ENCODE assay signal across 10 cellular contexts in the genomic region with DNA sequence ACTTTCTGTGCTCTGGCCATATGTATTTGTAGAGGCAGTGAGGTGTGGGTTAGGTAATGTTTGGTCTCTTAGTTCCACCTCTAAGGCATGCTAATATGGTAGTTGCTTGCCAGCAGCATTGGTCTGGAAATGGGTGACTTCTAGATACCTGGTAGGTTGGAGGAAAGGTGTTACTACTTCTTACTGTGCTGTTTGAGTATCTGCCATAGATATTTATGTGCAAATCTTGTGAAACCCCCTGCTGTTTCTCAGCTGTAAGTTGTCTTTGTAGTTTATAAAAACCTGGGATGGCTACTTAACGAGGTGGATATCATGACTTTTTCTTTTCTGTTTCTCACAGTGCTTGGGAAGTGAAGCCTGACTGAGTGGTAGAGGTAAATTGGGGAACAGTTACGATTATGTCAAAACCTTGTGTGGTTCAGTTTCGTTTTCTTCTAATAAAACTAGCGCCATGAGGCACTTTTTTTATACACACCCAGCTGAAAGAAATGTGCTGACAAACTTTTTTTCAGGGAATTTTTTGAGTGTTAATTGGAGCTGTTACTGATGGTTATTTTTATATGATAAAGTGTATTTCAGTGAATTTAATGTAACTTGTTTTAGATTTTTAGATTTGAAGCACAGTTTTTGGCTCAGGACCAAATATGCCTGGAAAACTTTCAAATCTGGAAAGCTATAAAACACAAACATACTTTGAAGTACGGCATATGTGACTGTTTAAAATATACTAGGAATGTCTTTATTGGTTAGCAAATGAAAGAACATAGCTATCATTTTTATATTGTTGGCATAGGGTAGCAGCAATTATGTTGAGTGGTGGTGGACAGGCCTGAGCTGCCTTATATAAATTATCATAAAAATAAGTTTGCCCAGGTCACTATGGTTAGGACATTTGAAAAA. TPM values are rescaled to one million over a fixed set of nuclear protein-coding genes. Genes with fewer than 3 reads are reported as not detected.
DNase-seq lines count a peak whose midpoint lies in the region; ATAC-seq and TF ChIP-seq lines count a peak whose summit lies in the region.
"Had no signal": no experiment of that assay in that cellular context is flagged by ENCODE, and none has a peak within 500 bp of the region (broad histone marks: within the 10 kb centered on the region; RNA-seq: fewer than 3 reads in every experiment).

No MANE protein-coding gene starts in this region.

- H3K4me1 ChIP-seq in breast epithelium (no peaks in the 10 kb centered on the region), neural progenitor cell (peaks cover 14% of the 10 kb centered on the region)
- no peaks in the 10 kb centered on the region for H3K4me1 ChIP-seq in effector memory CD4-positive, alpha-beta T cell (ENCODE audit: control insufficient read depth, insufficient read depth, low read length, poor library complexity, severe bottlenecking)

- H3F3A ChIP-seq in neural progenitor cell (ENCODE audit: low read depth), result peaks cover 10% of the 10 kb centered on the region

- H3K79me2 ChIP-seq in neural progenitor cell (ENCODE audit: low read depth), result peaks cover 63% of the 10 kb centered on the region

- H3K36me3 ChIP-seq in breast epithelium, result no peaks in the 10 kb centered on the region
- H3K36me3 ChIP-seq in neural progenitor cell, result peaks cover 28% of the 10 kb centered on the region
- no peaks in the 10 kb centered on the region for H3K36me3 ChIP-seq in effector memory CD4-positive, alpha-beta T cell (ENCODE audit: control insufficient read depth, insufficient read depth, low read length)

- intact Hi-C loops in breast epithelium (cut with DNase I; ENCODE audit: low total_unique reads), result no loop called here

- DNase-seq in GM03348 (ENCODE audit: low spot score) (peak; percentile 31), breast epithelium (ENCODE audit: low spot score in 2 of 2) (no peak), neural progenitor cell (ENCODE audit: low spot score) (peak; percentile 7), epidermal melanocyte (ENCODE audit: insufficient read length, low spot score) (no peak)
- DNase-seq in effector memory CD4-positive, alpha-beta T cell, result no peak
- DNase-seq: activated CD4-positive, CD25-positive, alpha-beta regulatory T cell treated with anti-CD3 and anti-CD28 coated beads, Interleukin-2, amount 50 U/mL, for 72 hours; glutamatergic neuron had no signal

- H3K27ac ChIP-seq in breast epithelium, result peak overlapping the region; percentile 5 to 54
- H3K27ac ChIP-seq in neural progenitor cell, result no peak overlapping the region
- no peak overlapping the region for H3K27ac ChIP-seq in effector memory CD4-positive, alpha-beta T cell (ENCODE audit: insufficient read depth, low read length, poor library complexity, severe bottlenecking)

- no peak overlapping the region for H2AFZ ChIP-seq in neural progenitor cell (replicated peaks)

- no peak overlapping the region for H3K27ac Mint-ChIP-seq in neural progenitor cell

- peaks cover 4% of the 10 kb centered on the region for H4K20me1 ChIP-seq in neural progenitor cell (ENCODE audit: low read depth)

- no peaks in the 10 kb centered on the region for H3K27me3 Mint-ChIP-seq in neural progenitor cell (ENCODE audit: insufficient read depth, low read depth)

- no peak overlapping the region for H3K4me2 ChIP-seq in neural progenitor cell

- no peak for TF ChIP-seq POLR2A in breast epithelium (IDR thresholded peaks at IDR 0.05)

- H3K4me3 ChIP-seq in breast epithelium (peak overlapping the region; percentile 3 to 38 (median 6)), neural progenitor cell (no peak overlapping the region)
- no peak overlapping the region for H3K4me3 ChIP-seq in effector memory CD4-positive, alpha-beta T cell (ENCODE audit: insufficient read depth, low read depth, low read length, poor library complexity, severe bottlenecking)

- ATAC-seq in HG02610 (IDR thresholded peaks at IDR 0.05; ENCODE audit: unreplicated experiment) (peak; percentile 58), GM18861 (IDR thresholded peaks at IDR 0.05; ENCODE audit: unreplicated experiment) (no peak), HG03439 (IDR thresholded peaks at IDR 0.05; ENCODE audit: unreplicated experiment) (no peak)

- H3K27me3 ChIP-seq in breast epithelium (no peaks in the 10 kb centered on the region), neural progenitor cell (no peaks in the 10 kb centered on the region)
- no peaks in the 10 kb centered on the region for H3K27me3 ChIP-seq in effector memory CD4-positive, alpha-beta T cell (replicated peaks; ENCODE audit: control insufficient read depth, insufficient read depth, low read length, poor library complexity, severe bottlenecking)

- no peaks in the 10 kb centered on the region for H3K9me3 ChIP-seq in breast epithelium
- H3K9me3 ChIP-seq in neural progenitor cell (ENCODE audit: low read depth), result no peaks in the 10 kb centered on the region
- no peaks in the 10 kb centered on the region for H3K9me3 ChIP-seq in effector memory CD4-positive, alpha-beta T cell (ENCODE audit: control insufficient read depth, low read length)

- TF ChIP-seq CTCF in breast epithelium (IDR thresholded peaks at IDR 0.05), result no peak
- TF ChIP-seq CTCF in neural progenitor cell (IDR thresholded peaks at IDR 0.05), result no peak

- peaks cover 48% of the 10 kb centered on the region for H3K36me3 Mint-ChIP-seq in neural progenitor cell

- H3K4me3 Mint-ChIP-seq in neural progenitor cell, result no peak overlapping the region

- no peak overlapping the region for H3K9ac ChIP-seq in neural progenitor cell

- peaks cover 11% of the 10 kb centered on the region for H3K4me1 Mint-ChIP-seq in neural progenitor cell

- H3K9me3 Mint-ChIP-seq in neural progenitor cell, result peaks cover 18% of the 10 kb centered on the region

RNA-seq across cellular contexts. Expression of a gene that starts 42.1 kb away (rescaled TPM):
- 10 to 100 TPM; 36.4 to 42.4 (median 38.6) TPM for total RNA-seq in breast epithelium
- 28.2 and 43.9 TPM in 2 replicates for total RNA-seq in neural progenitor cell (ENCODE audit: low replicate concordance)

Comparison
In these comparisons a context has a peak if more than half of its experiments do, and no peak if none do; other contexts are left out.
1. DNase-seq: peak in GM03348 (single experiment) and neural progenitor cell (single experiment); none in breast epithelium (0 of 2), epidermal melanocyte (single experiment) and effector memory CD4-positive, alpha-beta T cell (0 of 3).
2. H3K27ac ChIP-seq: peak in breast epithelium (2 of 2); none in neural progenitor cell (single experiment) and effector memory CD4-positive, alpha-beta T cell (single experiment).
3. H3K4me3 ChIP-seq: peak in breast epithelium (3 of 3); none in neural progenitor cell (single experiment) and effector memory CD4-positive, alpha-beta T cell (single experiment).